In the genomic region with DNA sequence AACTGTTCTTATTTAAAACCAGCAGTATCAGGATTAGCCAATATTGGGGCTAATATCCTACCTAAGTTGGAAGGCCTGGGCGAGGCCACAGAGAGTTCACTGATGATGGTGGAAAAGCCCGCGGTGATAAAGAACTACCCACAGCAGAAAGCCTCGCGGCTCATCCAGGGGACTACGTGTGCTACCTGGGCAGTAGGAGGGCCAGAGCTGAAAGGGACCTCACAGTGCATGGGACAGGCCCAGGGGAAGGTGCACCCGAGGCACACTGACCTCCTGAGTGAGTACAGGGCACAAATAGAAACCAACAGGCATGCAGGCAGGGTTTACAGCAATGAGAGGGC, we compare ENCODE assay signal across 10 cellular contexts. TPM values are rescaled to one million over a fixed set of nuclear protein-coding genes. Genes with fewer than 3 reads are reported as not detected.
DNase-seq lines count a peak whose midpoint lies in the region; ATAC-seq, FAIRE-seq and TF ChIP-seq lines count a peak whose summit lies in the region.
"Had no signal": no experiment of that assay in that cellular context is flagged by ENCODE, and none has a peak within 500 bp of the region (broad histone marks: within the 10 kb centered on the region; RNA-seq: fewer than 3 reads in every experiment).

No MANE protein-coding gene starts in this region.

- H4K20me1 ChIP-seq in GM23338 (replicated peaks; ENCODE audit: insufficient read depth) = no peaks in the 10 kb centered on the region; the same call in 1 of the 2 replicates

- TF ChIP-seq POLR2A in gastroesophageal sphincter (IDR thresholded peaks at IDR 0.05) = no peak

- H2AFZ ChIP-seq in GM23338 = no peak overlapping the region

- CTCF ChIA-PET in activated CD4-positive, alpha-beta memory T cell treated with anti-CD3 and anti-CD28 coated beads for 36 hours (lab: Charles Lee) = no interaction called here

- H3K79me2 ChIP-seq in GM23338 (replicated peaks; ENCODE audit: insufficient read depth) = no peaks in the 10 kb centered on the region; the same call in 1 of the 2 replicates

- H3K4me1 ChIP-seq in GM23338 (ENCODE audit: insufficient read depth) (peaks cover 23% of the 10 kb centered on the region), gastroesophageal sphincter (peaks cover 0 to 25% (median 19%) of the 10 kb centered on the region in 3 donors), rectal smooth muscle tissue (ENCODE audit: control insufficient read depth, insufficient read depth, low read length) (no peaks in the 10 kb centered on the region)

- H3K27me3 ChIP-seq in GM23338 (ENCODE audit: insufficient read depth) = peaks cover 29% of the 10 kb centered on the region
- peaks cover 59% of the 10 kb centered on the region for H3K27me3 ChIP-seq in gastroesophageal sphincter
- H3K27me3 ChIP-seq in rectal smooth muscle tissue (ENCODE audit: control insufficient read depth, insufficient read depth, low read length) = peaks cover 11% of the 10 kb centered on the region

- H3K27ac Mint-ChIP-seq in GM23338 = no peak overlapping the region
- H3K27ac Mint-ChIP-seq in activated CD4-positive, alpha-beta memory T cell treated with anti-CD3 and anti-CD28 coated beads for 36 hours = no peak overlapping the region

- H3K9me3 Mint-ChIP-seq in GM23338 = peaks cover 4% of the 10 kb centered on the region; the same call in 1 of the 3 replicates
- no peaks in the 10 kb centered on the region for H3K9me3 Mint-ChIP-seq in activated CD4-positive, alpha-beta memory T cell treated with anti-CD3 and anti-CD28 coated beads for 36 hours

- TF ChIP-seq CTCF in GM23338 (conservative IDR thresholded peaks at IDR 0.05; ENCODE audit: low read depth in 2 of 2) (no peak), gastroesophageal sphincter (IDR thresholded peaks at IDR 0.05) (no peak)

- 79 to 100% methylated on average over 1 to 7 of the region's 7 CpGs for WGBS in gastroesophageal sphincter (ENCODE audit: low coverage in 1 of 2), 2 donors

- TF ChIP-seq EP300 in gastroesophageal sphincter (IDR thresholded peaks at IDR 0.05) = no peak

- H3F3A ChIP-seq in GM23338 (replicated peaks; ENCODE audit: low read depth) = peaks cover 4% of the 10 kb centered on the region; the same call in 1 of the 2 replicates

- FAIRE-seq in RCC 7860 (lab: Jason Lieb, UNC) = no peak
- FAIRE-seq: keratinocyte had no signal

- intact Hi-C loops in activated CD4-positive, alpha-beta memory T cell treated with anti-CD3 and anti-CD28 coated beads for 36 hours (cut with micrococcal nuclease) = no loop called here

- H3K9me3 ChIP-seq in gastroesophageal sphincter = no peaks in the 10 kb centered on the region

- H3K27me3 Mint-ChIP-seq in GM23338 (ENCODE audit: insufficient read depth, low read depth, poor library complexity) = peaks cover 26% of the 10 kb centered on the region
- peaks cover 21% of the 10 kb centered on the region for H3K27me3 Mint-ChIP-seq in activated CD4-positive, alpha-beta memory T cell treated with anti-CD3 and anti-CD28 coated beads for 36 hours

- POLR2A ChIA-PET in activated CD4-positive, alpha-beta memory T cell treated with anti-CD3 and anti-CD28 coated beads for 36 hours (lab: Charles Lee) = no interaction called here

- no peak overlapping the region for H3K27ac ChIP-seq in GM23338 (ENCODE audit: low read depth)
- peak overlapping the region in 3 of 4 donors; percentile 61 to 78 (median 66) for H3K27ac ChIP-seq in gastroesophageal sphincter
- peak overlapping the region; percentile 22 for H3K27ac ChIP-seq in rectal smooth muscle tissue (ENCODE audit: low read depth, low read length)

- no peak overlapping the region for H3K9ac ChIP-seq in rectal smooth muscle tissue (ENCODE audit: low read length)

- peak overlapping the region; percentile 93 for H3K4me2 ChIP-seq in GM23338

- H3K36me3 ChIP-seq in GM23338 (ENCODE audit: insufficient read depth) (no peaks in the 10 kb centered on the region), gastroesophageal sphincter (no peaks in the 10 kb centered on the region), rectal smooth muscle tissue (ENCODE audit: control insufficient read depth, insufficient read depth, low read length) (no peaks in the 10 kb centered on the region)

- no peaks in the 10 kb centered on the region; the same call in 2 of the 3 replicates for H3K36me3 Mint-ChIP-seq in GM23338 (ENCODE audit: low read depth)
- H3K36me3 Mint-ChIP-seq in activated CD4-positive, alpha-beta memory T cell treated with anti-CD3 and anti-CD28 coated beads for 36 hours = no peaks in the 10 kb centered on the region

- DNase-seq in GM23338 (ENCODE audit: low spot score) (no peak), HPDE6-E6E7 (ENCODE audit: extremely low spot score) (no peak), RCC 7860 (ENCODE audit: low spot score) (no peak)
- DNase-seq in activated CD4-positive, alpha-beta memory T cell treated with anti-CD3 and anti-CD28 coated beads for 36 hours = no peak

- H3K4me3 Mint-ChIP-seq in GM23338 = peak overlapping the region; percentile 77
- peak overlapping the region; percentile 67 for H3K4me3 Mint-ChIP-seq in activated CD4-positive, alpha-beta memory T cell treated with anti-CD3 and anti-CD28 coated beads for 36 hours

- ATAC-seq in GM23338 (peak; percentile 3), gastroesophageal sphincter (no peak), GM19397 (IDR thresholded peaks at IDR 0.05; ENCODE audit: unreplicated experiment) (no peak), GM21390 (IDR thresholded peaks at IDR 0.05; ENCODE audit: unreplicated experiment) (no peak)
- ATAC-seq: HCT116 had no signal

- peak overlapping the region; percentile 92 for H3K4me3 ChIP-seq in GM23338
- H3K4me3 ChIP-seq in gastroesophageal sphincter = peak overlapping the region in 1 of 2 donors; percentile 57
- peak overlapping the region; percentile 14 for H3K4me3 ChIP-seq in rectal smooth muscle tissue (ENCODE audit: low read length)

- peaks cover 38% of the 10 kb centered on the region for H3K4me1 Mint-ChIP-seq in GM23338
- H3K4me1 Mint-ChIP-seq in activated CD4-positive, alpha-beta memory T cell treated with anti-CD3 and anti-CD28 coated beads for 36 hours (ENCODE audit: low read depth) = peaks cover 26% of the 10 kb centered on the region

- no peaks in the 10 kb centered on the region for H3K9me2 ChIP-seq in GM23338 (ENCODE audit: insufficient read depth)

TF ChIP-seq in GM23338, 12 proteins besides CTCF, POLR2A, EP300 and RAD21 (continues in another document):
- no peak for TF ChIP-seq EZH2 (IDR thresholded peaks at IDR 0.05; ENCODE audit: low read depth, unreplicated experiment)
- TF ChIP-seq CREB1 (CRISPR knock-in tag; IDR thresholded peaks at IDR 0.05; ENCODE audit: low read depth) = no peak
- TF ChIP-seq EZH2phosphoT487 (IDR thresholded peaks at IDR 0.05; ENCODE audit: unreplicated experiment) = no peak
- TF ChIP-seq POLR2AphosphoS5 (IDR thresholded peaks at IDR 0.05; ENCODE audit: low read depth) = no peak
- TF ChIP-seq, protein P1, sequence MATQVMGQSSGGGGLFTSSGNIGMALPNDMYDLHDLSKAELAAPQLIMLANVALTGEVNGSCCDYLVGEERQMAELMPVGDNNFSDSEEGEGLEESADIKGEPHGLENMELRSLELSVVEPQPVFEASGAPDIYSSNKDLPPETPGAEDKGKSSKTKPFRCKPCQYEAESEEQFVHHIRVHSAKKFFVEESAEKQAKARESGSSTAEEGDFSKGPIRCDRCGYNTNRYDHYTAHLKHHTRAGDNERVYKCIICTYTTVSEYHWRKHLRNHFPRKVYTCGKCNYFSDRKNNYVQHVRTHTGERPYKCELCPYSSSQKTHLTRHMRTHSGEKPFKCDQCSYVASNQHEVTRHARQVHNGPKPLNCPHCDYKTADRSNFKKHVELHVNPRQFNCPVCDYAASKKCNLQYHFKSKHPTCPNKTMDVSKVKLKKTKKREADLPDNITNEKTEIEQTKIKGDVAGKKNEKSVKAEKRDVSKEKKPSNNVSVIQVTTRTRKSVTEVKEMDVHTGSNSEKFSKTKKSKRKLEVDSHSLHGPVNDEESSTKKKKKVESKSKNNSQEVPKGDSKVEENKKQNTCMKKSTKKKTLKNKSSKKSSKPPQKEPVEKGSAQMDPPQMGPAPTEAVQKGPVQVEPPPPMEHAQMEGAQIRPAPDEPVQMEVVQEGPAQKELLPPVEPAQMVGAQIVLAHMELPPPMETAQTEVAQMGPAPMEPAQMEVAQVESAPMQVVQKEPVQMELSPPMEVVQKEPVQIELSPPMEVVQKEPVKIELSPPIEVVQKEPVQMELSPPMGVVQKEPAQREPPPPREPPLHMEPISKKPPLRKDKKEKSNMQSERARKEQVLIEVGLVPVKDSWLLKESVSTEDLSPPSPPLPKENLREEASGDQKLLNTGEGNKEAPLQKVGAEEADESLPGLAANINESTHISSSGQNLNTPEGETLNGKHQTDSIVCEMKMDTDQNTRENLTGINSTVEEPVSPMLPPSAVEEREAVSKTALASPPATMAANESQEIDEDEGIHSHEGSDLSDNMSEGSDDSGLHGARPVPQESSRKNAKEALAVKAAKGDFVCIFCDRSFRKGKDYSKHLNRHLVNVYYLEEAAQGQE (IDR thresholded peaks at IDR 0.05; ENCODE audit: unreplicated experiment) = no peak
- TF ChIP-seq JUNB (IDR thresholded peaks at IDR 0.05; ENCODE audit: unreplicated experiment) = no peak
- no peak for TF ChIP-seq NANOG (IDR thresholded peaks at IDR 0.05; ENCODE audit: borderline replicate concordance)
- no peak for TF ChIP-seq ZNF114 (CRISPR knock-in tag; IDR thresholded peaks at IDR 0.05)
- no peak for TF ChIP-seq ZNF331 (CRISPR knock-in tag; IDR thresholded peaks at IDR 0.05; ENCODE audit: low read depth)
- TF ChIP-seq, protein P2, sequence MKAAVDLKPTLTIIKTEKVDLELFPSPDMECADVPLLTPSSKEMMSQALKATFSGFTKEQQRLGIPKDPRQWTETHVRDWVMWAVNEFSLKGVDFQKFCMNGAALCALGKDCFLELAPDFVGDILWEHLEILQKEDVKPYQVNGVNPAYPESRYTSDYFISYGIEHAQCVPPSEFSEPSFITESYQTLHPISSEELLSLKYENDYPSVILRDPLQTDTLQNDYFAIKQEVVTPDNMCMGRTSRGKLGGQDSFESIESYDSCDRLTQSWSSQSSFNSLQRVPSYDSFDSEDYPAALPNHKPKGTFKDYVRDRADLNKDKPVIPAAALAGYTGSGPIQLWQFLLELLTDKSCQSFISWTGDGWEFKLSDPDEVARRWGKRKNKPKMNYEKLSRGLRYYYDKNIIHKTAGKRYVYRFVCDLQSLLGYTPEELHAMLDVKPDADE (IDR thresholded peaks at IDR 0.05) = no peak

RNA-seq across cellular contexts. Expression of a gene that starts 1.4 kb away (rescaled TPM):
- 29.0 and 59.1 TPM in 2 replicates for total RNA-seq in GM23338 (2014; rRNA removed; shearing (Covaris generic))
- 7.1 and 9.1 TPM in 2 replicates for polyA plus RNA-seq in GM23338 (2016; fragmentation: Nextera tagmentation; extraction: Ambion mirVana)
- total RNA-seq in activated CD4-positive, alpha-beta memory T cell treated with anti-CD3 and anti-CD28 coated beads for 36 hours = under 1 TPM; 0.17 to 0.43 TPM
- 1 to 10 TPM; 2.6 to 8.2 (median 5.9) TPM for total RNA-seq in gastroesophageal sphincter
- polyA plus RNA-seq: keratinocyte had no signal

RNA-seq across cellular contexts. Expression of a gene that starts 31.5 kb away (rescaled TPM):
- 0.59 and 1.1 TPM in 2 replicates for total RNA-seq in GM23338 (2014; rRNA removed; shearing (Covaris generic))
- polyA plus RNA-seq in GM23338 (2016; fragmentation: Nextera tagmentation; extraction: Ambion mirVana) = 1.4 and 1.5 TPM in 2 replicates
- under 1 TPM in 1 of 2 experiments, not detected in 1; 0.21 TPM for total RNA-seq in activated CD4-positive, alpha-beta memory T cell treated with anti-CD3 and anti-CD28 coated beads for 36 hours
- 1 to 10 TPM in 1 of 4 donors, under 1 TPM in 1, not detected in 2; 0.27 to 4.4 TPM for total RNA-seq in gastroesophageal sphincter
- polyA plus RNA-seq: keratinocyte had no signal
